In genomic region chr5:82406200-82406773, GRCh38 we compare ENCODE assay signal across 12 cellular contexts.
DNase-seq lines count a peak whose midpoint lies in the region; ATAC-seq, FAIRE-seq and TF ChIP-seq lines count a peak whose summit lies in the region.
"Had no signal": no experiment of that assay in that cellular context is flagged by ENCODE, and none has a peak within 500 bp of the region (broad histone marks: within the 10 kb centered on the region; RNA-seq: fewer than 3 reads in every experiment).

No MANE protein-coding gene starts in this region.

- H3K9ac ChIP-seq in astrocyte (ENCODE audit: low read length): peak overlapping the region; percentile 88

- TF ChIP-seq POLR2A in heart left ventricle (IDR thresholded peaks at IDR 0.05): no peak

- TF ChIP-seq CTCF in heart left ventricle (IDR thresholded peaks at IDR 0.05): no peak
- no peak for TF ChIP-seq CTCF in astrocyte (IDR thresholded peaks at IDR 0.05; ENCODE audit: insufficient read depth, low read depth, low read length)
- TF ChIP-seq CTCF in upper lobe of right lung (IDR thresholded peaks at IDR 0.05): no peak

- peak overlapping the region; percentile 68 for H3K4me2 ChIP-seq in astrocyte (ENCODE audit: low read length)

- peak overlapping the region; percentile 100 for H3K27ac Mint-ChIP-seq in astrocyte (ENCODE audit: unreplicated experiment)
- H3K27ac Mint-ChIP-seq: activated naive CD4-positive, alpha-beta T cell treated with anti-CD3 and anti-CD28 coated beads, Interleukin-2, amount 10 ng/mL, durations not matched to agents 7 days and 5 days had no signal

- peaks cover 0 to 19% (median 10%) of the 10 kb centered on the region in 12 donors for H3K9me3 ChIP-seq in heart left ventricle
- peaks cover 4% of the 10 kb centered on the region for H3K9me3 ChIP-seq in astrocyte (ENCODE audit: insufficient read depth, low read depth, low read length)
- no peaks in the 10 kb centered on the region for H3K9me3 ChIP-seq in upper lobe of right lung

- H3K27ac ChIP-seq in heart left ventricle (peak overlapping the region in 5 of 12 donors; percentile 25 to 64 (median 40)), astrocyte (ENCODE audit: low read depth, low read length) (peak overlapping the region; percentile 99), upper lobe of right lung (peak overlapping the region; percentile 60)

- peaks cover 0 to 24% (median 0%) of the 10 kb centered on the region in 12 donors for H3K4me1 ChIP-seq in heart left ventricle
- peaks cover 27% of the 10 kb centered on the region for H3K4me1 ChIP-seq in astrocyte (ENCODE audit: insufficient read depth, low read length)
- peaks cover 11% of the 10 kb centered on the region for H3K4me1 ChIP-seq in upper lobe of right lung

- peak overlapping the region; percentile 29 for H2AFZ ChIP-seq in astrocyte (ENCODE audit: low read depth, low read length)

- intact Hi-C loops in heart left ventricle (cut with DNase I) (loop anchor here in 2 of 10 donors (10.0 kb wide), 1 partner anchor 51 kb away; no protein-coding TSS in a partner anchor), Right ventricle myocardium superior (cut with DNase I) (no loop called here), upper lobe of right lung (cut with DNase I) (no loop called here)

- H3K4me3 Mint-ChIP-seq in astrocyte (ENCODE audit: unreplicated experiment): no peak overlapping the region
- H3K4me3 Mint-ChIP-seq: activated naive CD4-positive, alpha-beta T cell treated with anti-CD3 and anti-CD28 coated beads, Interleukin-2, amount 10 ng/mL, durations not matched to agents 7 days and 5 days had no signal

- peaks cover 4% of the 10 kb centered on the region for H3K9me3 Mint-ChIP-seq in astrocyte (ENCODE audit: unreplicated experiment)

- no peaks in the 10 kb centered on the region for H4K20me1 ChIP-seq in astrocyte (ENCODE audit: insufficient read depth, low read length)

- H3K36me3 Mint-ChIP-seq in astrocyte (ENCODE audit: low read depth, unreplicated experiment): no peaks in the 10 kb centered on the region
- H3K36me3 Mint-ChIP-seq: activated naive CD4-positive, alpha-beta T cell treated with anti-CD3 and anti-CD28 coated beads, Interleukin-2, amount 10 ng/mL, durations not matched to agents 7 days and 5 days had no signal

- DNase-seq in heart left ventricle (peak in 2 of 5 donors; percentile 21 to 35), Right ventricle myocardium superior (no peak), astrocyte (ENCODE audit: low read depth) (peak; percentile 97), iPS-NIHi7 (ENCODE audit: extremely low spot score) (peak; percentile 22), upper lobe of right lung (no peak), NCI-H146 treated with DMSO at 0.1 percent for 48 hours (lab: John Stamatoyannopoulos, UW; ENCODE audit: unreplicated experiment) (no peak), Kasumi-1 (lab: John Stamatoyannopoulos, UW) (no peak)
- DNase-seq: activated naive CD4-positive, alpha-beta T cell treated with anti-CD3 and anti-CD28 coated beads, Interleukin-2, amount 10 ng/mL, durations not matched to agents 7 days and 5 days; AML-193; MM.1S; stimulated activated CD4-positive, alpha-beta T cell treated with anti-CD3 and anti-CD28 coated beads, Interleukin-1b, Interleukin-23, amount 100 ng/mL, for 48 hours had no signal

- H3K79me2 ChIP-seq in astrocyte (ENCODE audit: insufficient read depth, low read length): no peaks in the 10 kb centered on the region

- H3K27me3 Mint-ChIP-seq in astrocyte (ENCODE audit: low read depth, unreplicated experiment): no peaks in the 10 kb centered on the region
- H3K27me3 Mint-ChIP-seq: activated naive CD4-positive, alpha-beta T cell treated with anti-CD3 and anti-CD28 coated beads, Interleukin-2, amount 10 ng/mL, durations not matched to agents 7 days and 5 days had no signal

- H3K4me1 Mint-ChIP-seq in astrocyte (ENCODE audit: low read depth, unreplicated experiment): peaks cover 40% of the 10 kb centered on the region
- H3K4me1 Mint-ChIP-seq: activated naive CD4-positive, alpha-beta T cell treated with anti-CD3 and anti-CD28 coated beads, Interleukin-2, amount 10 ng/mL, durations not matched to agents 7 days and 5 days had no signal

- no peaks in the 10 kb centered on the region for H3K27me3 ChIP-seq in heart left ventricle
- no peaks in the 10 kb centered on the region for H3K27me3 ChIP-seq in astrocyte (ENCODE audit: insufficient read depth, low read length)
- H3K27me3 ChIP-seq in upper lobe of right lung: no peaks in the 10 kb centered on the region

- H3K36me3 ChIP-seq in heart left ventricle: no peaks in the 10 kb centered on the region
- no peaks in the 10 kb centered on the region for H3K36me3 ChIP-seq in astrocyte (ENCODE audit: insufficient read depth, low read length)
- H3K36me3 ChIP-seq in upper lobe of right lung: no peaks in the 10 kb centered on the region

- ATAC-seq in heart left ventricle: peak; percentile 42 to 92 (median 88)
- ATAC-seq in Right ventricle myocardium superior (ENCODE audit: poor library complexity): no peak
- peak; percentile 73 for ATAC-seq in upper lobe of right lung
- ATAC-seq in HG03520 (IDR thresholded peaks at IDR 0.05; ENCODE audit: unreplicated experiment): no peak

- FAIRE-seq in astrocyte (lab: Jason Lieb, UNC): peak; percentile 93

- no peak overlapping the region for H3K4me3 ChIP-seq in heart left ventricle
- peak overlapping the region; percentile 14 for H3K4me3 ChIP-seq in astrocyte (ENCODE audit: insufficient read depth, low read depth, low read length)
- H3K4me3 ChIP-seq in upper lobe of right lung: no peak overlapping the region

- 53 to 63% (median 55%) methylated on average over 13 of the region's 13 CpGs for WGBS in heart left ventricle, 4 donors

Comparison
In these comparisons a context has a peak if more than half of its experiments do, and no peak if none do; other contexts are left out.
1. ATAC-seq: peak in heart left ventricle (4 of 4) and upper lobe of right lung (single experiment); none in Right ventricle myocardium superior (single experiment) and HG03520 (single experiment).
2. DNase-seq: peak in astrocyte (single experiment) and iPS-NIHi7 (single experiment); none in Right ventricle myocardium superior (single experiment), upper lobe of right lung (single experiment), NCI-H146 treated with DMSO at 0.1 percent for 48 hours (single experiment) and Kasumi-1 (0 of 2).